ENCODE assay signal across 1 cellular context in genomic region chr11:67614730-67615454, GRCh38.
TF ChIP-seq lines count a peak whose summit lies in the region.

No MANE protein-coding gene starts in this region.

TF ChIP-seq in GM12878, 131 proteins besides CTCF, POLR2A, EP300 and RAD21:
- no peak for TF ChIP-seq STAT3 (IDR thresholded peaks at IDR 0.05; ENCODE audit: low read depth, low read length)
- no peak for TF ChIP-seq ELK1 (IDR thresholded peaks at IDR 0.05; ENCODE audit: low read depth, low read length)
- no peak for TF ChIP-seq ZNF384 (IDR thresholded peaks at IDR 0.05; ENCODE audit: borderline replicate concordance, low read depth, low read length)
- no peak for TF ChIP-seq MEF2A (IDR thresholded peaks at IDR 0.05; ENCODE audit: insufficient read depth, low read depth, low read length)
- TF ChIP-seq NBN (IDR thresholded peaks at IDR 0.05) = no peak
- TF ChIP-seq CBFB (IDR thresholded peaks at IDR 0.05; ENCODE audit: low read depth) = no peak
- TF ChIP-seq, protein P1, sequence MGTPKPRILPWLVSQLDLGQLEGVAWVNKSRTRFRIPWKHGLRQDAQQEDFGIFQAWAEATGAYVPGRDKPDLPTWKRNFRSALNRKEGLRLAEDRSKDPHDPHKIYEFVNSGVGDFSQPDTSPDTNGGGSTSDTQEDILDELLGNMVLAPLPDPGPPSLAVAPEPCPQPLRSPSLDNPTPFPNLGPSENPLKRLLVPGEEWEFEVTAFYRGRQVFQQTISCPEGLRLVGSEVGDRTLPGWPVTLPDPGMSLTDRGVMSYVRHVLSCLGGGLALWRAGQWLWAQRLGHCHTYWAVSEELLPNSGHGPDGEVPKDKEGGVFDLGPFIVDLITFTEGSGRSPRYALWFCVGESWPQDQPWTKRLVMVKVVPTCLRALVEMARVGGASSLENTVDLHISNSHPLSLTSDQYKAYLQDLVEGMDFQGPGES (IDR thresholded peaks at IDR 0.05) = no peak
- TF ChIP-seq, protein P2, sequence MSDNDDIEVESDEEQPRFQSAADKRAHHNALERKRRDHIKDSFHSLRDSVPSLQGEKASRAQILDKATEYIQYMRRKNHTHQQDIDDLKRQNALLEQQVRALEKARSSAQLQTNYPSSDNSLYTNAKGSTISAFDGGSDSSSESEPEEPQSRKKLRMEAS (IDR thresholded peaks at IDR 0.05; ENCODE audit: low read depth, low read length) = no peak; the same call in 1 of the 2 replicates
- TF ChIP-seq, protein P3, sequence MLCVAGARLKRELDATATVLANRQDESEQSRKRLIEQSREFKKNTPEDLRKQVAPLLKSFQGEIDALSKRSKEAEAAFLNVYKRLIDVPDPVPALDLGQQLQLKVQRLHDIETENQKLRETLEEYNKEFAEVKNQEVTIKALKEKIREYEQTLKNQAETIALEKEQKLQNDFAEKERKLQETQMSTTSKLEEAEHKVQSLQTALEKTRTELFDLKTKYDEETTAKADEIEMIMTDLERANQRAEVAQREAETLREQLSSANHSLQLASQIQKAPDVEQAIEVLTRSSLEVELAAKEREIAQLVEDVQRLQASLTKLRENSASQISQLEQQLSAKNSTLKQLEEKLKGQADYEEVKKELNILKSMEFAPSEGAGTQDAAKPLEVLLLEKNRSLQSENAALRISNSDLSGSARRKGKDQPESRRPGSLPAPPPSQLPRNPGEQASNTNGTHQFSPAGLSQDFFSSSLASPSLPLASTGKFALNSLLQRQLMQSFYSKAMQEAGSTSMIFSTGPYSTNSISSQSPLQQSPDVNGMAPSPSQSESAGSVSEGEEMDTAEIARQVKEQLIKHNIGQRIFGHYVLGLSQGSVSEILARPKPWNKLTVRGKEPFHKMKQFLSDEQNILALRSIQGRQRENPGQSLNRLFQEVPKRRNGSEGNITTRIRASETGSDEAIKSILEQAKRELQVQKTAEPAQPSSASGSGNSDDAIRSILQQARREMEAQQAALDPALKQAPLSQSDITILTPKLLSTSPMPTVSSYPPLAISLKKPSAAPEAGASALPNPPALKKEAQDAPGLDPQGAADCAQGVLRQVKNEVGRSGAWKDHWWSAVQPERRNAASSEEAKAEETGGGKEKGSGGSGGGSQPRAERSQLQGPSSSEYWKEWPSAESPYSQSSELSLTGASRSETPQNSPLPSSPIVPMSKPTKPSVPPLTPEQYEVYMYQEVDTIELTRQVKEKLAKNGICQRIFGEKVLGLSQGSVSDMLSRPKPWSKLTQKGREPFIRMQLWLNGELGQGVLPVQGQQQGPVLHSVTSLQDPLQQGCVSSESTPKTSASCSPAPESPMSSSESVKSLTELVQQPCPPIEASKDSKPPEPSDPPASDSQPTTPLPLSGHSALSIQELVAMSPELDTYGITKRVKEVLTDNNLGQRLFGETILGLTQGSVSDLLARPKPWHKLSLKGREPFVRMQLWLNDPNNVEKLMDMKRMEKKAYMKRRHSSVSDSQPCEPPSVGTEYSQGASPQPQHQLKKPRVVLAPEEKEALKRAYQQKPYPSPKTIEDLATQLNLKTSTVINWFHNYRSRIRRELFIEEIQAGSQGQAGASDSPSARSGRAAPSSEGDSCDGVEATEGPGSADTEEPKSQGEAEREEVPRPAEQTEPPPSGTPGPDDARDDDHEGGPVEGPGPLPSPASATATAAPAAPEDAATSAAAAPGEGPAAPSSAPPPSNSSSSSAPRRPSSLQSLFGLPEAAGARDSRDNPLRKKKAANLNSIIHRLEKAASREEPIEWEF (IDR thresholded peaks at IDR 0.05; ENCODE audit: insufficient replicate concordance, low read depth, low read length) = no peak
- no peak for TF ChIP-seq USF1 (IDR thresholded peaks at IDR 0.05; ENCODE audit: borderline replicate concordance, extremely low read length, insufficient read depth, low read depth, low read length)
- no peak for TF ChIP-seq ZNF24 (IDR thresholded peaks at IDR 0.05)
- TF ChIP-seq ASH2L (IDR thresholded peaks at IDR 0.05; ENCODE audit: borderline replicate concordance, low read depth) = no peak
- TF ChIP-seq USF2 (IDR thresholded peaks at IDR 0.05; ENCODE audit: borderline replicate concordance, low read depth, low read length) = no peak
- TF ChIP-seq LARP7 (IDR thresholded peaks at IDR 0.05) = no peak
- no peak for TF ChIP-seq NFXL1 (IDR thresholded peaks at IDR 0.05; ENCODE audit: borderline replicate concordance)
- TF ChIP-seq CHD2 (IDR thresholded peaks at IDR 0.05; ENCODE audit: borderline replicate concordance, low read depth, low read length) = no peak
- TF ChIP-seq, protein P4, sequence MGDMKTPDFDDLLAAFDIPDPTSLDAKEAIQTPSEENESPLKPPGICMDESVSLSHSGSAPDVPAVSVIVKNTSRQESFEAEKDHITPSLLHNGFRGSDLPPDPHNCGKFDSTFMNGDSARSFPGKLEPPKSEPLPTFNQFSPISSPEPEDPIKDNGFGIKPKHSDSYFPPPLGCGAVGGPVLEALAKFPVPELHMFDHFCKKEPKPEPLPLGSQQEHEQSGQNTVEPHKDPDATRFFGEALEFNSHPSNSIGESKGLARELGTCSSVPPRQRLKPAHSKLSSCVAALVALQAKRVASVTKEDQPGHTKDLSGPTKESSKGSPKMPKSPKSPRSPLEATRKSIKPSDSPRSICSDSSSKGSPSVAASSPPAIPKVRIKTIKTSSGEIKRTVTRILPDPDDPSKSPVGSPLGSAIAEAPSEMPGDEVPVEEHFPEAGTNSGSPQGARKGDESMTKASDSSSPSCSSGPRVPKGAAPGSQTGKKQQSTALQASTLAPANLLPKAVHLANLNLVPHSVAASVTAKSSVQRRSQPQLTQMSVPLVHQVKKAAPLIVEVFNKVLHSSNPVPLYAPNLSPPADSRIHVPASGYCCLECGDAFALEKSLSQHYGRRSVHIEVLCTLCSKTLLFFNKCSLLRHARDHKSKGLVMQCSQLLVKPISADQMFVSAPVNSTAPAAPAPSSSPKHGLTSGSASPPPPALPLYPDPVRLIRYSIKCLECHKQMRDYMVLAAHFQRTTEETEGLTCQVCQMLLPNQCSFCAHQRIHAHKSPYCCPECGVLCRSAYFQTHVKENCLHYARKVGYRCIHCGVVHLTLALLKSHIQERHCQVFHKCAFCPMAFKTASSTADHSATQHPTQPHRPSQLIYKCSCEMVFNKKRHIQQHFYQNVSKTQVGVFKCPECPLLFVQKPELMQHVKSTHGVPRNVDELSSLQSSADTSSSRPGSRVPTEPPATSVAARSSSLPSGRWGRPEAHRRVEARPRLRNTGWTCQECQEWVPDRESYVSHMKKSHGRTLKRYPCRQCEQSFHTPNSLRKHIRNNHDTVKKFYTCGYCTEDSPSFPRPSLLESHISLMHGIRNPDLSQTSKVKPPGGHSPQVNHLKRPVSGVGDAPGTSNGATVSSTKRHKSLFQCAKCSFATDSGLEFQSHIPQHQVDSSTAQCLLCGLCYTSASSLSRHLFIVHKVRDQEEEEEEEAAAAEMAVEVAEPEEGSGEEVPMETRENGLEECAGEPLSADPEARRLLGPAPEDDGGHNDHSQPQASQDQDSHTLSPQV (IDR thresholded peaks at IDR 0.05) = no peak
- TF ChIP-seq, protein P5, sequence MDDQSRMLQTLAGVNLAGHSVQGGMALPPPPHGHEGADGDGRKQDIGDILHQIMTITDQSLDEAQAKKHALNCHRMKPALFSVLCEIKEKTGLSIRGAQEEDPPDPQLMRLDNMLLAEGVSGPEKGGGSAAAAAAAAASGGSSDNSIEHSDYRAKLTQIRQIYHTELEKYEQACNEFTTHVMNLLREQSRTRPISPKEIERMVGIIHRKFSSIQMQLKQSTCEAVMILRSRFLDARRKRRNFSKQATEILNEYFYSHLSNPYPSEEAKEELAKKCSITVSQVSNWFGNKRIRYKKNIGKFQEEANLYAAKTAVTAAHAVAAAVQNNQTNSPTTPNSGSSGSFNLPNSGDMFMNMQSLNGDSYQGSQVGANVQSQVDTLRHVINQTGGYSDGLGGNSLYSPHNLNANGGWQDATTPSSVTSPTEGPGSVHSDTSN (IDR thresholded peaks at IDR 0.05; ENCODE audit: insufficient replicate concordance, low read depth, low read length) = no peak
- TF ChIP-seq RFX5 (IDR thresholded peaks at IDR 0.05; ENCODE audit: low read depth, low read length) = no peak
